22 cellular contexts compared by ENCODE assay signal in the genomic region with DNA sequence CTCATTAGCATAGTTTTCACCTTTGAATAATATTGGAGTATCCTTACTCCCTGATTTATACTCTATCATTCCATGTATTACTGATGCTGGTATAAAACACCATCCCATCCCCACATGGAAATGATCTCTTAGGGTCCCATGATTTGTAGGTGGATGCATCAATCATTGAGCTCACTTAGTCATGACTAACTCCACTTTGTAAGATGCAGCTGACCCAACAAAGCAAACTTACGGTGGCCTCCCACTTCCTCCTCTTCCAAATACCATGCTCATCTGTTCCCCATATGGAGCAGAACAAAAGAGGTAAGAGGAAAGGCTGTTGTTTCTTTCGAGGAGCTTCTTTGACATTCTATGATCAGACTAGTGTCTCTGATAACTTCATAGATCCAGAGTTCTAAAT.
DNase-seq lines count a peak whose midpoint lies in the region; ATAC-seq and TF ChIP-seq lines count a peak whose summit lies in the region.
"Had no signal": no experiment of that assay in that cellular context is flagged by ENCODE, and none has a peak within 500 bp of the region (broad histone marks: within the 10 kb centered on the region; RNA-seq: fewer than 3 reads in every experiment).

No MANE protein-coding gene starts in this region.

- peaks cover 4% of the 10 kb centered on the region; the same call in 2 of the 3 replicates for H3K4me1 Mint-ChIP-seq in GM23338
- peaks cover 13% of the 10 kb centered on the region for H3K4me1 Mint-ChIP-seq in nephron progenitor cell
- H3K4me1 Mint-ChIP-seq: CD4-positive, CD25-positive, alpha-beta regulatory T cell had no signal

- TF ChIP-seq CTCF in GM23338 (conservative IDR thresholded peaks at IDR 0.05; ENCODE audit: low read depth in 2 of 2) (no peak), astrocyte of the spinal cord (IDR thresholded peaks at IDR 0.05; ENCODE audit: low read depth, low read length) (no peak), nephron progenitor cell (IDR thresholded peaks at IDR 0.05) (no peak), upper lobe of right lung (IDR thresholded peaks at IDR 0.05) (no peak)

- H3K36me3 Mint-ChIP-seq in GM23338 (ENCODE audit: low read depth) (no peaks in the 10 kb centered on the region), nephron progenitor cell (ENCODE audit: low read depth) (no peaks in the 10 kb centered on the region)
- H3K36me3 Mint-ChIP-seq: CD4-positive, CD25-positive, alpha-beta regulatory T cell had no signal

- no peaks in the 10 kb centered on the region for H4K20me1 ChIP-seq in GM23338 (replicated peaks; ENCODE audit: insufficient read depth)

- H3K9me3 Mint-ChIP-seq in GM23338 (no peaks in the 10 kb centered on the region), nephron progenitor cell (no peaks in the 10 kb centered on the region)
- H3K9me3 Mint-ChIP-seq: CD4-positive, CD25-positive, alpha-beta regulatory T cell had no signal

- no peaks in the 10 kb centered on the region for H3F3A ChIP-seq in GM23338 (replicated peaks; ENCODE audit: low read depth)

- ATAC-seq in GM23338 (no peak), upper lobe of right lung (no peak)

- no peak overlapping the region for H3K4me2 ChIP-seq in GM23338
- H3K4me2 ChIP-seq in trophoblast cell (ENCODE audit: low read length): no peak overlapping the region
- H3K4me2 ChIP-seq: SK-N-SH had no signal

- in situ Hi-C loops in astrocyte of the spinal cord (cut with HindIII; ENCODE audit: low sequenced_read_pairs): no loop called here

- H3K14ac ChIP-seq in trophoblast cell (ENCODE audit: low read length): no peak overlapping the region

- no peak overlapping the region for H3K4me3 ChIP-seq in GM23338
- H3K4me3 ChIP-seq in astrocyte of the spinal cord (ENCODE audit: low read depth, low read length): no peak overlapping the region
- H3K4me3 ChIP-seq in trophoblast cell (ENCODE audit: low read depth, low read length): no peak overlapping the region
- H3K4me3 ChIP-seq in upper lobe of right lung: no peak overlapping the region

- H3K9me3 ChIP-seq in trophoblast cell (ENCODE audit: insufficient read depth, low read depth, low read length): no peaks in the 10 kb centered on the region
- H3K9me3 ChIP-seq in upper lobe of right lung: no peaks in the 10 kb centered on the region
- H3K9me3 ChIP-seq: SK-N-SH had no signal

- H3K9ac ChIP-seq in trophoblast cell (ENCODE audit: low read length): no peak overlapping the region
- H3K9ac ChIP-seq: SK-N-SH had no signal

- no peak overlapping the region for H2BK5ac ChIP-seq in trophoblast cell (ENCODE audit: low read depth, low read length, poor library complexity)

- no peak overlapping the region for H3K27ac Mint-ChIP-seq in GM23338
- peak overlapping the region; percentile 46 for H3K27ac Mint-ChIP-seq in nephron progenitor cell
- H3K27ac Mint-ChIP-seq: CD4-positive, CD25-positive, alpha-beta regulatory T cell had no signal

- no peak for DNase-seq in GM23338 (ENCODE audit: low spot score)
- peak; percentile 31 for DNase-seq in LHCN-M2 (ENCODE audit: low read depth)
- peak; percentile 12 for DNase-seq in astrocyte of the spinal cord (ENCODE audit: low read depth, low spot score)
- DNase-seq in nephron progenitor cell: no peak
- no peak for DNase-seq in trophoblast cell
- no peak for DNase-seq in activated CD4-positive, CD25-positive, alpha-beta regulatory T cell (lab: John Stamatoyannopoulos, UW)
- DNase-seq in upper lobe of right lung: no peak
- DNase-seq: CD4-positive, CD25-positive, alpha-beta regulatory T cell; COR-L47; DMS 273 treated with DMSO at 0.1 percent for 48 hours; GDM1; GOT3; HCEC 1CT; IMR-90; NCI-H1694; NCI-H2081; NCI-H2171; NCI-H345; NCI-H524; RPMI8226; SIG-M5; SK-N-SH had no signal

- H4K8ac ChIP-seq in trophoblast cell (ENCODE audit: low read depth, low read length): no peak overlapping the region

- no peak overlapping the region for H2BK12ac ChIP-seq in trophoblast cell (ENCODE audit: low read length)

- intact Hi-C loops in upper lobe of right lung (cut with DNase I): no loop called here

- H2AFZ ChIP-seq in GM23338 (peak overlapping the region; percentile 56), trophoblast cell (ENCODE audit: insufficient read depth, low read length, poor library complexity) (no peak overlapping the region)

- H3K79me2 ChIP-seq in GM23338 (replicated peaks; ENCODE audit: insufficient read depth) (no peaks in the 10 kb centered on the region), trophoblast cell (ENCODE audit: control insufficient read depth, insufficient read depth, low read length, poor library complexity) (no peaks in the 10 kb centered on the region)

- H3K27me3 ChIP-seq in GM23338 (ENCODE audit: insufficient read depth): no peaks in the 10 kb centered on the region
- H3K27me3 ChIP-seq in trophoblast cell (ENCODE audit: insufficient read depth, low read length): no peaks in the 10 kb centered on the region
- no peaks in the 10 kb centered on the region for H3K27me3 ChIP-seq in upper lobe of right lung

- no peak overlapping the region for H3K23ac ChIP-seq in trophoblast cell (ENCODE audit: low read length)

- no peak overlapping the region for H3K18ac ChIP-seq in trophoblast cell (ENCODE audit: low read length)

- no peak overlapping the region for H2AK5ac ChIP-seq in trophoblast cell (ENCODE audit: low read length)

- H3K4me1 ChIP-seq in GM23338 (ENCODE audit: insufficient read depth) (no peaks in the 10 kb centered on the region; the same call in 1 of the 2 replicates), trophoblast cell (ENCODE audit: control insufficient read depth in 1 of 2, insufficient read depth in 2 of 2, low read length in 2 of 2) (no peaks in the 10 kb centered on the region), upper lobe of right lung (no peaks in the 10 kb centered on the region)

- H3K9me2 ChIP-seq in GM23338 (ENCODE audit: insufficient read depth): no peaks in the 10 kb centered on the region
- H3K9me2 ChIP-seq: SK-N-SH had no signal

- H4K12ac ChIP-seq in trophoblast cell (ENCODE audit: low read depth, low read length): no peak overlapping the region

- no peak overlapping the region for H2BK120ac ChIP-seq in trophoblast cell (ENCODE audit: insufficient read depth, low read length, poor library complexity)

- no peaks in the 10 kb centered on the region for H3K79me1 ChIP-seq in trophoblast cell (ENCODE audit: low read length)

- H3K27ac ChIP-seq in GM23338 (ENCODE audit: low read depth): no peak overlapping the region
- no peak overlapping the region for H3K27ac ChIP-seq in trophoblast cell (ENCODE audit: low read depth, low read length)
- no peak overlapping the region for H3K27ac ChIP-seq in upper lobe of right lung

- peaks cover 2% of the 10 kb centered on the region for H3K27me3 Mint-ChIP-seq in GM23338 (ENCODE audit: insufficient read depth, low read depth, poor library complexity)
- no peaks in the 10 kb centered on the region for H3K27me3 Mint-ChIP-seq in nephron progenitor cell (ENCODE audit: low read depth, poor library complexity)

- no peak overlapping the region for H3K4me3 Mint-ChIP-seq in GM23338
- H3K4me3 Mint-ChIP-seq in nephron progenitor cell: no peak overlapping the region
- H3K4me3 Mint-ChIP-seq: CD4-positive, CD25-positive, alpha-beta regulatory T cell had no signal

- no CpG with 5 or more reads among the region's 2 CpGs for WGBS in trophoblast cell (ENCODE audit: extremely low coverage, insufficient coverage, insufficient read length)

- H4K91ac ChIP-seq in trophoblast cell (ENCODE audit: low read depth, low read length): no peak overlapping the region

- H3K36me3 ChIP-seq in GM23338 (ENCODE audit: insufficient read depth): no peaks in the 10 kb centered on the region
- H3K36me3 ChIP-seq in trophoblast cell (ENCODE audit: control insufficient read depth in 1 of 2, insufficient read depth in 2 of 2, low read length in 2 of 2): no peaks in the 10 kb centered on the region
- no peaks in the 10 kb centered on the region for H3K36me3 ChIP-seq in upper lobe of right lung

- no peak overlapping the region for H3K4ac ChIP-seq in trophoblast cell (ENCODE audit: low read depth, low read length)

TF ChIP-seq in GM23338, 12 proteins besides CTCF, POLR2A, EP300 and RAD21 (continues in another document):
- no peak for TF ChIP-seq JUNB (IDR thresholded peaks at IDR 0.05; ENCODE audit: unreplicated experiment)
- no peak for TF ChIP-seq EZH2 (IDR thresholded peaks at IDR 0.05; ENCODE audit: low read depth, unreplicated experiment)
- no peak for TF ChIP-seq REST (IDR thresholded peaks at IDR 0.05; ENCODE audit: unreplicated experiment)

Comparison
In these comparisons a context has a peak if more than half of its experiments do, and no peak if none do; other contexts are left out.
1. DNase-seq: peak in LHCN-M2 (single experiment) and astrocyte of the spinal cord (single experiment); none in GM23338 (single experiment), nephron progenitor cell (single experiment), trophoblast cell (0 of 2), activated CD4-positive, CD25-positive, alpha-beta regulatory T cell (0 of 4) and upper lobe of right lung (single experiment).